Comparison of ENCODE assay signal across 8 cellular contexts in genomic region chr16:30142672-30143346, GRCh38. TPM values are rescaled to one million over a fixed set of nuclear protein-coding genes. Genes with fewer than 3 reads are reported as not detected.
A peak's percentile ranks its signal among the peaks of the same experiment; 100 is the strongest.
DNase-seq lines count a peak whose midpoint lies in the region; TF ChIP-seq lines count a peak whose summit lies in the region.

No MANE protein-coding gene starts in this region.

- no peak overlapping the region for H3K4me2 ChIP-seq in mesendoderm (ENCODE audit: low read length)

- H3K4ac ChIP-seq in mesendoderm (ENCODE audit: low read depth, low read length): no peak overlapping the region

- H3K4me3 Mint-ChIP-seq in HFFc6: no peak overlapping the region

- H3K36me3 Mint-ChIP-seq in HFFc6 (ENCODE audit: low read depth): no peaks in the 10 kb centered on the region

- no peak overlapping the region for H4K8ac ChIP-seq in mesendoderm (ENCODE audit: low read depth, low read length)

- DNase-seq in NCI-H2107 treated with DMSO at 0.1 percent for 48 hours (lab: John Stamatoyannopoulos, UW; ENCODE audit: unreplicated experiment) (peak; percentile 46), NCI-H2107 (lab: John Stamatoyannopoulos, UW) (no peak), HCEC 1CT (peak; percentile 16), UCSD-AML1 (lab: John Stamatoyannopoulos, UW; ENCODE audit: unreplicated experiment) (peak; percentile 23), mesendoderm (peak; percentile 61), HFFc6 (no peak), AG08396 (ENCODE audit: low spot score) (no peak), amniotic stem cell (lab: John Stamatoyannopoulos, UW) (no peak)

- H2BK15ac ChIP-seq in mesendoderm (replicated peaks; ENCODE audit: low read depth): no peak overlapping the region

- no peak overlapping the region for H3K27ac ChIP-seq in mesendoderm (ENCODE audit: low read depth, low read length)

- no peak overlapping the region for H3K18ac ChIP-seq in mesendoderm (ENCODE audit: low read length)

- H2AK5ac ChIP-seq in mesendoderm (ENCODE audit: low read length): no peak overlapping the region

- H3K27ac Mint-ChIP-seq in HFFc6: no peak overlapping the region

- H4K5ac ChIP-seq in mesendoderm (ENCODE audit: low read length): no peak overlapping the region

- H3K4me3 ChIP-seq in mesendoderm (ENCODE audit: low read length): no peak overlapping the region

- no peak; the same call in 1 of the 2 replicates for TF ChIP-seq CTCF in HFFc6 (IDR thresholded peaks at IDR 0.05)

- no peaks in the 10 kb centered on the region for H3K79me2 ChIP-seq in mesendoderm (ENCODE audit: control insufficient read depth, insufficient read depth, low read length)

- H3K23ac ChIP-seq in mesendoderm (ENCODE audit: low read length): no peak overlapping the region

- no peaks in the 10 kb centered on the region for H3K9me3 Mint-ChIP-seq in HFFc6

- H3K4me1 Mint-ChIP-seq in HFFc6 (ENCODE audit: low read depth): no peaks in the 10 kb centered on the region; the same call in 1 of the 2 replicates

- H3K27me3 Mint-ChIP-seq in HFFc6 (ENCODE audit: insufficient read depth): peaks cover 12% of the 10 kb centered on the region

- no peaks in the 10 kb centered on the region for H3K4me1 ChIP-seq in mesendoderm (ENCODE audit: control insufficient read depth, low read depth, low read length)

- no peaks in the 10 kb centered on the region for H3K79me1 ChIP-seq in mesendoderm (ENCODE audit: low read length)

- no peak overlapping the region for H2BK5ac ChIP-seq in mesendoderm (ENCODE audit: low read length)

- no peak overlapping the region for H3K9ac ChIP-seq in mesendoderm (ENCODE audit: low read length)

- no peaks in the 10 kb centered on the region for H3K36me3 ChIP-seq in mesendoderm (ENCODE audit: control insufficient read depth, insufficient read depth, low read length)

- WGBS in mesendoderm (ENCODE audit: extremely low coverage, insufficient coverage, low lambda C conversion rate): no CpG with 5 or more reads among the region's 13 CpGs

- H3K56ac ChIP-seq in mesendoderm (ENCODE audit: low read length): no peak overlapping the region

- H2BK120ac ChIP-seq in mesendoderm (ENCODE audit: low read depth, low read length): no peak overlapping the region

- H3K27me3 ChIP-seq in mesendoderm (ENCODE audit: insufficient read depth, low read length, poor library complexity): no peaks in the 10 kb centered on the region

RNA-seq across cellular contexts. Expression of gene MAPK3, which starts 19.8 kb away (rescaled TPM):
- 44.6 TPM for polyA plus RNA-seq in mesendoderm (2013, experiment 1 of 2)
- 49.0 TPM for polyA plus RNA-seq in mesendoderm (2013, experiment 2 of 2)
- 10 to 100 TPM; 58.5 to 89.3 (median 80.4) TPM for total RNA-seq in HFFc6 (2021; fragmentation: NEBNext Ultra II Directional; extraction: Animal tissue kit (Norgen Biotek cat#: 25700))

RNA-seq across cellular contexts. Expression of gene GDPD3, which starts 29.5 kb away (rescaled TPM):
- 1.0 TPM for polyA plus RNA-seq in mesendoderm (2013, experiment 1 of 2)
- polyA plus RNA-seq in mesendoderm (2013, experiment 2 of 2): 1.1 TPM
- total RNA-seq in HFFc6 (2021; fragmentation: NEBNext Ultra II Directional; extraction: Animal tissue kit (Norgen Biotek cat#: 25700)): 1 to 10 TPM; 1.5 to 3.0 (median 2.3) TPM

RNA-seq across cellular contexts. Expression of gene CORO1A, which starts 40.6 kb away (rescaled TPM):
- 6.3 TPM for polyA plus RNA-seq in mesendoderm (2013, experiment 1 of 2)
- 6.9 TPM for polyA plus RNA-seq in mesendoderm (2013, experiment 2 of 2)
- 1 to 10 TPM; 2.9 to 4.2 (median 3.7) TPM for total RNA-seq in HFFc6 (2021; fragmentation: NEBNext Ultra II Directional; extraction: Animal tissue kit (Norgen Biotek cat#: 25700))

RNA-seq across cellular contexts. Expression of gene YPEL3, which starts 46.8 kb away (rescaled TPM):
- 26.3 TPM for polyA plus RNA-seq in mesendoderm (2013, experiment 1 of 2)
- polyA plus RNA-seq in mesendoderm (2013, experiment 2 of 2): 26.0 TPM
- total RNA-seq in HFFc6 (2021; fragmentation: NEBNext Ultra II Directional; extraction: Animal tissue kit (Norgen Biotek cat#: 25700)): 10 to 100 TPM; 17.2 to 28.4 (median 19.1) TPM

RNA-seq across cellular contexts. Expression of gene BOLA2B, which starts 50.7 kb away (rescaled TPM):
- 642 TPM for polyA plus RNA-seq in mesendoderm (2013, experiment 1 of 2)
- 651 TPM for polyA plus RNA-seq in mesendoderm (2013, experiment 2 of 2)
- total RNA-seq in HFFc6 (2021; fragmentation: NEBNext Ultra II Directional; extraction: Animal tissue kit (Norgen Biotek cat#: 25700)): 100 to 1,000 TPM; 113 to 142 (median 131) TPM

Comparison
In these comparisons a context has a peak if more than half of its experiments do, and no peak if none do; other contexts are left out.
1. DNase-seq: peak in NCI-H2107 treated with DMSO at 0.1 percent for 48 hours (single experiment), HCEC 1CT (single experiment), UCSD-AML1 (single experiment) and mesendoderm (single experiment); none in NCI-H2107 (single experiment), HFFc6 (single experiment), AG08396 (single experiment) and amniotic stem cell (single experiment).